ENCODE assay signal across 11 cellular contexts in the genomic region with DNA sequence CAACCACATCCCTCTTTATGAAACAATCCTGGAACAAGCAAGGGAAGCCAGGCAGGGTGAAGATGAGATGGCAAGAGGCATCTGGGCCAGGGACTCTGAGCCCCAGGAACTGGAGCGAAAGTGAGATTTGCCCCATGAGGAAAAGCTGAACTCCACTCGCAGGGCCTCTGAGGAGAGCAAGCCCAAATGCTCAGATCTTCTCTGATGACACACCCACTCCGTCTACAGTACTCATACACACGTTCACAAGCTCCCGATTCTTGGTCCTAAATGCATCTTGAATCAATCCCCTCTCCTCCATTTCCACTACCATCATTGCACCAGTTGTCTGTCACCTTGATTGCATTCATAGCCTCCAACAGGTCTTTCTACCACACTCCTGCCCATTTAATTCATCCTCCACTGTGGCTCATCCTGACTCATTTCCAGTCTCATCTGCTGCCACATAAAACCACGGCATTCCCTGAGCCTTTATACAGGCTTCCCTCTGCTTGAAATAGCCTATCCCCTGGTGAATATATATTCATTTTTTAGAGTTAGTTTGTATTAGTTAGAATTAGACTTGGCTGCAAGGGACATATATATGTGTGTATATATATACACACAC. TPM values are rescaled to one million over a fixed set of nuclear protein-coding genes. Genes with fewer than 3 reads are reported as not detected.
DNase-seq lines count a peak whose midpoint lies in the region; ATAC-seq, FAIRE-seq and TF ChIP-seq lines count a peak whose summit lies in the region.
"Had no signal": no experiment of that assay in that cellular context is flagged by ENCODE, and none has a peak within 500 bp of the region (broad histone marks: within the 10 kb centered on the region; RNA-seq: fewer than 3 reads in every experiment).

No MANE protein-coding gene starts in this region.

- peaks cover 1% of the 10 kb centered on the region for H3K36me3 Mint-ChIP-seq in activated CD8-positive, alpha-beta T cell treated with anti-CD3 and anti-CD28 coated beads, Interleukin-2, amount 10 ng/mL, durations not matched to agents 7 days and 5 days (ENCODE audit: low read depth)

- H3K4me3 ChIP-seq in bronchial epithelial cell (ENCODE audit: low read depth, low read length) = no peak overlapping the region
- H3K4me3 ChIP-seq: ascending aorta, esophagus muscularis mucosa had no signal

- ATAC-seq in activated CD8-positive, alpha-beta T cell treated with anti-CD3 and anti-CD28 coated beads, Interleukin-2, amount 10 ng/mL, durations not matched to agents 7 days and 5 days = no peak

- DNase-seq in HT1080 (ENCODE audit: low read depth) (peak; percentile 91), bronchial epithelial cell (ENCODE audit: low read depth) (peak; percentile 88), retina (peak; percentile 2), NCI-H2029 (lab: John Stamatoyannopoulos, UW) (no peak)
- no peak for DNase-seq in activated CD8-positive, alpha-beta T cell treated with anti-CD3 and anti-CD28 coated beads, Interleukin-2, amount 10 ng/mL, durations not matched to agents 7 days and 5 days
- DNase-seq: NCI-H187 treated with DMSO at 0.1 percent for 48 hours, T-helper 9 cell had no signal

- H3K4me3 Mint-ChIP-seq in activated CD8-positive, alpha-beta T cell treated with anti-CD3 and anti-CD28 coated beads, Interleukin-2, amount 10 ng/mL, durations not matched to agents 7 days and 5 days = no peak overlapping the region

- H3K9me3 Mint-ChIP-seq in activated CD8-positive, alpha-beta T cell treated with anti-CD3 and anti-CD28 coated beads, Interleukin-2, amount 10 ng/mL, durations not matched to agents 7 days and 5 days (ENCODE audit: insufficient read depth) = no peaks in the 10 kb centered on the region

- H3K27me3 ChIP-seq in bronchial epithelial cell (ENCODE audit: control insufficient read depth, insufficient read depth, low read length) = no peaks in the 10 kb centered on the region
- H3K27me3 ChIP-seq: ascending aorta, esophagus muscularis mucosa, neutrophil had no signal

- no peak for TF ChIP-seq CTCF in bronchial epithelial cell (IDR thresholded peaks at IDR 0.05; ENCODE audit: insufficient read depth, low read length, severe bottlenecking)

- no peaks in the 10 kb centered on the region for H3K36me3 ChIP-seq in bronchial epithelial cell (ENCODE audit: control insufficient read depth, insufficient read depth, low read length)
- H3K36me3 ChIP-seq: ascending aorta, esophagus muscularis mucosa, neutrophil had no signal

- CTCF ChIA-PET in activated CD8-positive, alpha-beta T cell treated with anti-CD3 and anti-CD28 coated beads, Interleukin-2, amount 10 ng/mL, durations not matched to agents 7 days and 5 days (lab: Charles Lee) = interaction anchor here (1.0 to 11.1 kb wide), 10 partner anchors 10 to 352 kb away, joined by 4 to 211 read pairs (median 11); partner anchors contain the start of genes APOA1 and PAFAH1B2

- POLR2A ChIA-PET in activated CD8-positive, alpha-beta T cell treated with anti-CD3 and anti-CD28 coated beads, Interleukin-2, amount 10 ng/mL, durations not matched to agents 7 days and 5 days (lab: Charles Lee) = interaction anchor here (0.8 to 1.1 kb wide), 3 partner anchors 20 to 61 kb away, joined by 3 read pairs; partner anchors contain the start of gene BUD13

- H3K27me3 Mint-ChIP-seq in activated CD8-positive, alpha-beta T cell treated with anti-CD3 and anti-CD28 coated beads, Interleukin-2, amount 10 ng/mL, durations not matched to agents 7 days and 5 days (ENCODE audit: low read depth) = peaks cover 9% of the 10 kb centered on the region

- H3K4me1 Mint-ChIP-seq in activated CD8-positive, alpha-beta T cell treated with anti-CD3 and anti-CD28 coated beads, Interleukin-2, amount 10 ng/mL, durations not matched to agents 7 days and 5 days (ENCODE audit: low read depth) = peaks cover 20% of the 10 kb centered on the region

- no peak overlapping the region for H3K27ac Mint-ChIP-seq in activated CD8-positive, alpha-beta T cell treated with anti-CD3 and anti-CD28 coated beads, Interleukin-2, amount 10 ng/mL, durations not matched to agents 7 days and 5 days

- FAIRE-seq in bronchial epithelial cell (lab: Jason Lieb, UNC) = peak; percentile 28

RNA-seq across cellular contexts. Expression of gene APOA5, which starts 1.3 kb away (rescaled TPM):
- 0.23 TPM in 1 of 2 replicates, not detected in the other for total RNA-seq in HT1080 (2014; rRNA removed; shearing (Covaris generic))
- polyA plus RNA-seq in HT1080 (2015; cell fraction: cytosol; rRNA removed) = 0.45 TPM in 1 of 2 replicates, not detected in the other
- polyA plus RNA-seq in HT1080 (2015; cell fraction: nucleus; rRNA removed) = 0.14 and 0.20 TPM in 2 replicates
- not detected in 2 replicates for total RNA-seq in bronchial epithelial cell
- not detected for total RNA-seq in activated CD8-positive, alpha-beta T cell treated with anti-CD3 and anti-CD28 coated beads, Interleukin-2, amount 10 ng/mL, durations not matched to agents 7 days and 5 days
- total RNA-seq: ascending aorta, esophagus muscularis mucosa, subcutaneous adipose tissue had no signal

RNA-seq across cellular contexts. Expression of gene ZPR1, which starts 5.1 kb away (rescaled TPM):
- 105 and 106 TPM in 2 replicates for total RNA-seq in HT1080 (2014; rRNA removed; shearing (Covaris generic))
- polyA plus RNA-seq in HT1080 (2015; cell fraction: cytosol; rRNA removed) = 96.1 and 103 TPM in 2 replicates
- 67.9 and 72.8 TPM in 2 replicates for polyA plus RNA-seq in HT1080 (2015; cell fraction: nucleus; rRNA removed)
- total RNA-seq in bronchial epithelial cell = 50.1 and 74.2 TPM in 2 replicates
- total RNA-seq in activated CD8-positive, alpha-beta T cell treated with anti-CD3 and anti-CD28 coated beads, Interleukin-2, amount 10 ng/mL, durations not matched to agents 7 days and 5 days = 10 to 100 TPM; 60.5 to 62.0 TPM

RNA-seq across cellular contexts. Expression of gene BUD13, which starts 20.2 kb away (rescaled TPM):
- total RNA-seq in HT1080 (2014; rRNA removed; shearing (Covaris generic)) = 22.9 and 27.9 TPM in 2 replicates
- 20.1 and 21.8 TPM in 2 replicates for polyA plus RNA-seq in HT1080 (2015; cell fraction: cytosol; rRNA removed)
- polyA plus RNA-seq in HT1080 (2015; cell fraction: nucleus; rRNA removed) = 19.3 and 20.0 TPM in 2 replicates
- 12.4 and 14.2 TPM in 2 replicates for total RNA-seq in bronchial epithelial cell
- total RNA-seq in activated CD8-positive, alpha-beta T cell treated with anti-CD3 and anti-CD28 coated beads, Interleukin-2, amount 10 ng/mL, durations not matched to agents 7 days and 5 days = 10 to 100 TPM; 36.3 to 39.5 TPM

RNA-seq across cellular contexts. Expression of gene APOA4, which starts 30.1 kb away (rescaled TPM):
- not detected in 2 replicates for total RNA-seq in HT1080 (2014; rRNA removed; shearing (Covaris generic))
- not detected in 2 replicates for polyA plus RNA-seq in HT1080 (2015; cell fraction: cytosol; rRNA removed)
- not detected in 2 replicates for polyA plus RNA-seq in HT1080 (2015; cell fraction: nucleus; rRNA removed)
- not detected in 2 replicates for total RNA-seq in bronchial epithelial cell
- not detected for total RNA-seq in activated CD8-positive, alpha-beta T cell treated with anti-CD3 and anti-CD28 coated beads, Interleukin-2, amount 10 ng/mL, durations not matched to agents 7 days and 5 days
- total RNA-seq: subcutaneous adipose tissue had no signal

RNA-seq across cellular contexts. Expression of gene APOC3, which starts 36.7 kb away (rescaled TPM):
- not detected in 2 replicates for total RNA-seq in HT1080 (2014; rRNA removed; shearing (Covaris generic))
- polyA plus RNA-seq in HT1080 (2015; cell fraction: cytosol; rRNA removed) = not detected in 2 replicates
- not detected in 2 replicates for polyA plus RNA-seq in HT1080 (2015; cell fraction: nucleus; rRNA removed)
- not detected in 2 replicates for total RNA-seq in bronchial epithelial cell
- not detected for total RNA-seq in activated CD8-positive, alpha-beta T cell treated with anti-CD3 and anti-CD28 coated beads, Interleukin-2, amount 10 ng/mL, durations not matched to agents 7 days and 5 days
- total RNA-seq: esophagus muscularis mucosa, subcutaneous adipose tissue had no signal

Comparison
In these comparisons a context has a peak if more than half of its experiments do, and no peak if none do; other contexts are left out.
1. DNase-seq: peak in HT1080 (single experiment), bronchial epithelial cell (single experiment) and retina (single experiment); none in activated CD8-positive, alpha-beta T cell treated with anti-CD3 and anti-CD28 coated beads, Interleukin-2, amount 10 ng/mL, durations not matched to agents 7 days and 5 days (single experiment) and NCI-H2029 (single experiment).